ENCODE assay signal across 16 cellular contexts in genomic region chr2:227376911-227377396, GRCh38. TPM values are rescaled to one million over a fixed set of nuclear protein-coding genes. Genes with fewer than 3 reads are reported as not detected.
DNase-seq lines count a peak whose midpoint lies in the region; ATAC-seq and TF ChIP-seq lines count a peak whose summit lies in the region.
"Had no signal": no experiment of that assay in that cellular context is flagged by ENCODE, and none has a peak within 500 bp of the region (broad histone marks: within the 10 kb centered on the region; RNA-seq: fewer than 3 reads in every experiment).

No MANE protein-coding gene starts in this region.

- H3K4me1 ChIP-seq in IMR-90 (ENCODE audit: control insufficient read depth, insufficient read depth, low read length): peaks cover 5% of the 10 kb centered on the region
- H3K4me1 ChIP-seq: right lobe of liver had no signal

- no peak overlapping the region for H2AK9ac ChIP-seq in IMR-90 (replicated peaks; ENCODE audit: low read depth, low read length, poor library complexity)

- no peaks in the 10 kb centered on the region for H4K20me1 ChIP-seq in IMR-90 (ENCODE audit: insufficient read depth, low read length)

- no peak overlapping the region for H2AK5ac ChIP-seq in IMR-90 (ENCODE audit: low read depth, low read length)

- no CpG with 5 or more reads among the region's 6 CpGs for WGBS in IMR-90 (ENCODE audit: extremely low coverage in 2 of 2, insufficient read length in 1 of 2), 2 experiments

- no peak for TF ChIP-seq POLR2A in IMR-90 (IDR thresholded peaks at IDR 0.05; ENCODE audit: low read depth, low read length)

- no peak overlapping the region for H4K91ac ChIP-seq in IMR-90 (ENCODE audit: insufficient read depth, low read depth, low read length)

- no peaks in the 10 kb centered on the region for H3K79me1 ChIP-seq in IMR-90 (ENCODE audit: low read depth in 1 of 2, low read length in 2 of 2)

- peak overlapping the region; percentile 95 for H4K5ac ChIP-seq in IMR-90 (ENCODE audit: low read depth, low read length)

- peak overlapping the region; percentile 96 for H3K18ac ChIP-seq in IMR-90 (ENCODE audit: low read depth, low read length)

- no peak overlapping the region for H3K4ac ChIP-seq in IMR-90 (ENCODE audit: low read depth, low read length)

- in situ Hi-C loops in IMR-90 (cut with MboI; ENCODE audit: low sequenced_read_pairs): no loop called here

- intact Hi-C loops in IMR-90 (cut with micrococcal nuclease): no loop called here

- H3K4me3 ChIP-seq in IMR-90 (ENCODE audit: insufficient read depth, low read depth, low read length) (no peak overlapping the region), fibroblast of villous mesenchyme (ENCODE audit: low read depth, low read length) (no peak overlapping the region)
- H3K4me3 ChIP-seq: right lobe of liver had no signal

- H3K9me3 ChIP-seq in IMR-90 (ENCODE audit: control insufficient read depth, insufficient read depth, low read length): no peaks in the 10 kb centered on the region
- H3K9me3 ChIP-seq: right lobe of liver had no signal

- TF ChIP-seq RAD21 in IMR-90 (IDR thresholded peaks at IDR 0.05; ENCODE audit: low read length): no peak

- dilution Hi-C loops in IMR-90 (cut with HindIII; ENCODE audit: low sequenced_read_pairs, unreplicated experiment): no loop called here

- H3K36me3 ChIP-seq in IMR-90 (ENCODE audit: control insufficient read depth, insufficient read depth, low read length): no peaks in the 10 kb centered on the region
- H3K36me3 ChIP-seq: right lobe of liver had no signal

- H3K9ac ChIP-seq in IMR-90 (ENCODE audit: low read depth, low read length): peak overlapping the region; percentile 43; the same call in 1 of the 2 replicates

- peak; percentile 36 for DNase-seq in Ammon's horn (ENCODE audit: low spot score)
- DNase-seq in IMR-90: peak; percentile 35
- peak; percentile 9 for DNase-seq in SHP77 treated with DMSO at 0.1 percent for 48 hours (lab: John Stamatoyannopoulos, UW)
- DNase-seq in fibroblast of villous mesenchyme (ENCODE audit: low read depth): peak; percentile 36
- no peak for DNase-seq in activated CD4-positive, alpha-beta T cell treated with anti-CD3 and anti-CD28 coated beads, Interleukin-2, amount 50 U/mL, for 48 hours
- DNase-seq in iPS-NIHi11 (ENCODE audit: low spot score): no peak
- DNase-seq in mesenteric fat pad (ENCODE audit: low spot score): no peak
- DNase-seq: activated naive CD4-positive, alpha-beta T cell treated with anti-CD3 and anti-CD28 coated beads for 36 hours; islet precursor cell; naive B cell; NCI-H1048; right lobe of liver had no signal

- H2AFZ ChIP-seq in IMR-90 (replicated peaks; ENCODE audit: low read length, poor library complexity): no peak overlapping the region

- peak overlapping the region in 1 of 2 experiments; percentile 47; a peak in 1 of 4 replicates for H4K8ac ChIP-seq in IMR-90 (ENCODE audit: low read depth in 2 of 2, low read length in 2 of 2)

- H2BK15ac ChIP-seq in IMR-90 (ENCODE audit: low read depth, low read length): no peak overlapping the region

- POLR2A ChIA-PET in IMR-90 (lab: Charles Lee; ENCODE audit: unreplicated experiment): no interaction called here

- H3K27me3 ChIP-seq in IMR-90 (ENCODE audit: control insufficient read depth, insufficient read depth, low read length): no peaks in the 10 kb centered on the region
- H3K27me3 ChIP-seq: right lobe of liver had no signal

- BruUV-seq in IMR-90 (replicated peaks; lab: Mats Ljungman, UMichigan): no TSS peak

- no peak overlapping the region for H3K4me2 ChIP-seq in IMR-90 (ENCODE audit: low read depth, low read length)

- no peak overlapping the region for H2BK5ac ChIP-seq in IMR-90 (ENCODE audit: low read depth, low read length, poor library complexity, severe bottlenecking)

- ATAC-seq in IMR-90 (ENCODE audit: low read depth) (peak; percentile 44), HG03439 (IDR thresholded peaks at IDR 0.05; ENCODE audit: unreplicated experiment) (no peak)
- ATAC-seq: right lobe of liver had no signal

- no peak overlapping the region for H3K56ac ChIP-seq in IMR-90 (ENCODE audit: extremely low read depth, insufficient read depth, low read length)

- CTCF ChIA-PET in IMR-90 (lab: Yijun Ruan, JAX): no interaction called here

- H3K9me1 ChIP-seq in IMR-90 (ENCODE audit: insufficient read depth, low read length): no peaks in the 10 kb centered on the region

- H2BK120ac ChIP-seq in IMR-90 (ENCODE audit: low read depth, low read length): 0 out of 2 replicates have a peak overlapping the region, but pooled peaks have one; percentile 16

- H3K27ac ChIP-seq in IMR-90 (ENCODE audit: insufficient read depth, low read length): peak overlapping the region; percentile 41; the same call in 1 of the 2 replicates
- H3K27ac ChIP-seq: right lobe of liver had no signal

- no peak overlapping the region for H3K23ac ChIP-seq in IMR-90 (ENCODE audit: low read depth, low read length)

- peak overlapping the region; percentile 36; the same call in 1 of the 2 replicates for H2BK20ac ChIP-seq in IMR-90 (ENCODE audit: low read depth, low read length)

- H3K14ac ChIP-seq in IMR-90 (replicated peaks; ENCODE audit: low read depth, low read length): no peak overlapping the region

- TF ChIP-seq CTCF in IMR-90 (conservative IDR thresholded peaks at IDR 0.05; ENCODE audit: low read depth, low read length) (no peak), fibroblast of villous mesenchyme (IDR thresholded peaks at IDR 0.05; ENCODE audit: insufficient read depth, low read depth, low read length) (no peak)

TF ChIP-seq in IMR-90, 13 proteins besides CTCF, POLR2A, EP300 and RAD21:
- TF ChIP-seq MAZ (IDR thresholded peaks at IDR 0.05; ENCODE audit: borderline replicate concordance, low read depth, low read length) (no peak), MXI1 (IDR thresholded peaks at IDR 0.05; ENCODE audit: borderline replicate concordance, low read depth, low read length) (no peak), SMC3 (IDR thresholded peaks at IDR 0.05; ENCODE audit: low read depth, low read length) (no peak), CEBPB (IDR thresholded peaks at IDR 0.05; ENCODE audit: low read depth, low read length) (no peak), ELK1 (IDR thresholded peaks at IDR 0.05; ENCODE audit: borderline replicate concordance, low read depth, low read length) (no peak), RFX5 (IDR thresholded peaks at IDR 0.05; ENCODE audit: low read depth, low read length) (no peak), BHLHE40 (IDR thresholded peaks at IDR 0.05; ENCODE audit: low read depth, low read length) (no peak), NFE2L2 (IDR thresholded peaks at IDR 0.05; ENCODE audit: low read depth, low read length) (no peak), MAFK (IDR thresholded peaks at IDR 0.05; ENCODE audit: low read depth, low read length) (no peak), RCOR1 (IDR thresholded peaks at IDR 0.05; ENCODE audit: insufficient replicate concordance, low read length) (no peak), CHD1 (IDR thresholded peaks at IDR 0.05; ENCODE audit: low read depth, low read length) (no peak), FOS (IDR thresholded peaks at IDR 0.05; ENCODE audit: low read depth, low read length) (no peak), USF2 (IDR thresholded peaks at IDR 0.05; ENCODE audit: low read depth, low read length) (no peak)

RNA-seq across cellular contexts. Expression of gene TM4SF20, which starts 2.2 kb away (rescaled TPM):
- total RNA-seq in IMR-90 (2012; rRNA removed) (under 0.01 TPM in 2 replicates), fibroblast of villous mesenchyme (under 0.01 TPM in 1 of 2 replicates, not detected in the other), mesenteric fat pad (0.32 TPM)
- polyA plus RNA-seq in IMR-90 (2012; rRNA removed): 0.03 and 0.06 TPM in 2 replicates
- not detected in 2 replicates for polyA plus RNA-seq in IMR-90 (2012; cell fraction: cytosol; rRNA removed)
- polyA plus RNA-seq in IMR-90 (2012; cell fraction: nucleus; rRNA removed; ENCODE audit: low replicate concordance): not detected in 2 replicates
- total RNA-seq: activated naive CD4-positive, alpha-beta T cell treated with anti-CD3 and anti-CD28 coated beads for 36 hours; right lobe of liver; T-helper 1 cell treated with Interleukin-12 subunit alpha and Interleukin-12 subunit beta and Interleukin-4 antibody, amounts not matched to agents 30 ng/mL and 1 ng/mL, for 36 hours had no signal
- polyA plus RNA-seq: CD14-positive monocyte had no signal

RNA-seq across cellular contexts. Expression of gene SCYGR1, which starts 10.8 kb away (rescaled TPM):
- total RNA-seq in IMR-90 (2012; rRNA removed) (not detected in 2 replicates), fibroblast of villous mesenchyme (not detected in 2 replicates), mesenteric fat pad (not detected)
- polyA plus RNA-seq in IMR-90 (2012; rRNA removed): not detected in 2 replicates
- polyA plus RNA-seq in IMR-90 (2012; cell fraction: cytosol; rRNA removed): not detected in 2 replicates
- not detected in 2 replicates for polyA plus RNA-seq in IMR-90 (2012; cell fraction: nucleus; rRNA removed; ENCODE audit: low replicate concordance)
- total RNA-seq: activated naive CD4-positive, alpha-beta T cell treated with anti-CD3 and anti-CD28 coated beads for 36 hours; right lobe of liver; T-helper 1 cell treated with Interleukin-12 subunit alpha and Interleukin-12 subunit beta and Interleukin-4 antibody, amounts not matched to agents 30 ng/mL and 1 ng/mL, for 36 hours had no signal
- polyA plus RNA-seq: CD14-positive monocyte, esophagus had no signal

RNA-seq across cellular contexts. Expression of gene MFF, which starts 51.9 kb away (rescaled TPM):
- total RNA-seq in IMR-90 (2012; rRNA removed) (86.4 and 96.4 TPM in 2 replicates), fibroblast of villous mesenchyme (67.0 and 85.9 TPM in 2 replicates), mesenteric fat pad (59.4 TPM)
- 61.0 and 70.1 TPM in 2 replicates for polyA plus RNA-seq in IMR-90 (2012; rRNA removed)
- 28.9 and 29.5 TPM in 2 replicates for polyA plus RNA-seq in IMR-90 (2012; cell fraction: cytosol; rRNA removed)
- polyA plus RNA-seq in IMR-90 (2012; cell fraction: nucleus; rRNA removed; ENCODE audit: low replicate concordance): 17.1 and 109 TPM in 2 replicates

Comparison
In these comparisons a context has a peak if more than half of its experiments do, and no peak if none do; other contexts are left out.
1. DNase-seq: peak in Ammon's horn (single experiment), IMR-90 (single experiment), SHP77 treated with DMSO at 0.1 percent for 48 hours (single experiment) and fibroblast of villous mesenchyme (single experiment); none in activated CD4-positive, alpha-beta T cell treated with anti-CD3 and anti-CD28 coated beads, Interleukin-2, amount 50 U/mL, for 48 hours (0 of 2), iPS-NIHi11 (single experiment) and mesenteric fat pad (single experiment).